13 cellular contexts compared by ENCODE assay signal in genomic region chr3:10023587-10024310, GRCh38. TPM values are rescaled to one million over a fixed set of nuclear protein-coding genes. Genes with fewer than 3 reads are reported as not detected.
DNase-seq lines count a peak whose midpoint lies in the region; ATAC-seq, FAIRE-seq and TF ChIP-seq lines count a peak whose summit lies in the region.
"Had no signal": no experiment of that assay in that cellular context is flagged by ENCODE, and none has a peak within 500 bp of the region (broad histone marks: within the 10 kb centered on the region; RNA-seq: fewer than 3 reads in every experiment).

No MANE protein-coding gene starts in this region.

- no peak for ATAC-seq in CD4-positive, CD25-positive, alpha-beta regulatory T cell (ENCODE audit: low read depth in 2 of 2)
- ATAC-seq in IMR-90 (ENCODE audit: low read depth) = peak; percentile 86
- ATAC-seq in GM12878 = no peak
- ATAC-seq in naive thymus-derived CD4-positive, alpha-beta T cell = peak; percentile 33
- ATAC-seq: left ventricle myocardium superior, Right ventricle myocardium inferior had no signal

- H3K4me1 ChIP-seq in CD4-positive, CD25-positive, alpha-beta regulatory T cell (ENCODE audit: control insufficient read depth, insufficient read depth, low read length, poor library complexity, severe bottlenecking) = peaks cover 19% of the 10 kb centered on the region
- peaks cover 12% of the 10 kb centered on the region for H3K4me1 ChIP-seq in IMR-90 (ENCODE audit: control insufficient read depth, insufficient read depth, low read length)
- no peaks in the 10 kb centered on the region for H3K4me1 ChIP-seq in GM12878 (ENCODE audit: control insufficient read depth, insufficient read depth, low read length)
- peaks cover 11 to 13% of the 10 kb centered on the region in 2 donors for H3K4me1 ChIP-seq in naive thymus-derived CD4-positive, alpha-beta T cell (ENCODE audit: control insufficient read depth in 2 of 2, insufficient read depth in 2 of 2, low read length in 2 of 2)

- intact Hi-C loops in IMR-90 (cut with micrococcal nuclease) = no loop called here
- intact Hi-C loops in GM12878 (cut with micrococcal nuclease; ENCODE audit: unreplicated experiment) = no loop called here
- intact Hi-C loops in naive thymus-derived CD4-positive, alpha-beta T cell (cut with micrococcal nuclease) = loop anchor here in 1 of 2 donors (10.0 kb wide), 1 partner anchor 121 kb away; the partner anchor contains the start of gene VHL

- BruUV-seq in IMR-90 (replicated peaks; lab: Mats Ljungman, UMichigan) (no TSS peak), GM12878 (replicated peaks; lab: Mats Ljungman, UMichigan) (no TSS peak)

- RAD21 ChIA-PET in GM12878 (lab: Charles Lee; ENCODE audit: unreplicated experiment) = interaction anchor here (0.7 to 2.6 kb wide), 2 partner anchors 42 to 90 kb away, joined by 3 to 9 read pairs; partner anchors contain the start of gene CRELD1

- H3K27ac ChIP-seq in CD4-positive, CD25-positive, alpha-beta regulatory T cell (ENCODE audit: insufficient read depth, low read length, poor library complexity, severe bottlenecking) = no peak overlapping the region
- peak overlapping the region; percentile 90 for H3K27ac ChIP-seq in IMR-90 (ENCODE audit: insufficient read depth, low read length)
- H3K27ac ChIP-seq in GM12878 (ENCODE audit: control insufficient read depth, insufficient read depth) = no peak overlapping the region
- H3K27ac ChIP-seq in naive thymus-derived CD4-positive, alpha-beta T cell (ENCODE audit: low read depth, low read length) = no peak overlapping the region
- H3K27ac ChIP-seq: right atrium auricular region had no signal

- H3K36me3 ChIP-seq in CD4-positive, CD25-positive, alpha-beta regulatory T cell (ENCODE audit: control insufficient read depth, insufficient read depth, low read length) = peaks cover 33% of the 10 kb centered on the region
- H3K36me3 ChIP-seq in IMR-90 (ENCODE audit: control insufficient read depth, insufficient read depth, low read length) = peaks cover 25% of the 10 kb centered on the region
- H3K36me3 ChIP-seq in GM12878 (ENCODE audit: control insufficient read depth in 2 of 2, insufficient read depth in 2 of 2, low read length in 1 of 2) = peaks cover 2 to 5% of the 10 kb centered on the region in 2 experiments; a peak in 3 of 4 replicates
- peaks cover 4 to 54% (median 14%) of the 10 kb centered on the region in 3 experiments for H3K36me3 ChIP-seq in naive thymus-derived CD4-positive, alpha-beta T cell (ENCODE audit: control insufficient read depth in 2 of 3, insufficient read depth in 3 of 3, low read length in 3 of 3)

- H3K14ac ChIP-seq in IMR-90 (replicated peaks; ENCODE audit: low read depth, low read length) = peak overlapping the region; percentile 67

- peak overlapping the region; percentile 87 for H2BK20ac ChIP-seq in IMR-90 (ENCODE audit: low read depth, low read length)

- H3K27me3 Mint-ChIP-seq in CD4-positive, CD25-positive, alpha-beta regulatory T cell = no peaks in the 10 kb centered on the region
- H3K27me3 Mint-ChIP-seq in naive thymus-derived CD4-positive, alpha-beta T cell = no peaks in the 10 kb centered on the region

- no peak for TF ChIP-seq EP300 in GM12878 (IDR thresholded peaks at IDR 0.05; ENCODE audit: borderline replicate concordance in 1 of 2, control insufficient read depth in 1 of 2, low read depth in 2 of 2, low read length in 2 of 2)

- peak overlapping the region; percentile 80 for H3K18ac ChIP-seq in IMR-90 (ENCODE audit: low read depth, low read length)

- H2BK120ac ChIP-seq in IMR-90 (ENCODE audit: low read depth, low read length) = peak overlapping the region; percentile 91

- peak overlapping the region; percentile 88 for H3K23ac ChIP-seq in IMR-90 (ENCODE audit: low read depth, low read length)

- peak overlapping the region; percentile 90 for H2AK5ac ChIP-seq in IMR-90 (ENCODE audit: low read depth, low read length)

- H3K79me2 ChIP-seq in GM12878 (ENCODE audit: control insufficient read depth, insufficient read depth, low read length) = peaks cover 32% of the 10 kb centered on the region

- peak overlapping the region in 1 of 2 experiments; percentile 78; a peak in 3 of 4 replicates for H4K8ac ChIP-seq in IMR-90 (ENCODE audit: low read depth in 2 of 2, low read length in 2 of 2)

- peak overlapping the region; percentile 77 for H3K56ac ChIP-seq in IMR-90 (ENCODE audit: extremely low read depth, insufficient read depth, low read length)

- POLR2A ChIA-PET in IMR-90 (lab: Charles Lee; ENCODE audit: unreplicated experiment) = interaction anchor here (0.6 to 0.8 kb wide), 2 partner anchors 8 to 118 kb away, joined by 3 to 8 read pairs; partner anchors contain the start of gene VHL
- POLR2A ChIA-PET in GM12878 (lab: Charles Lee) = interaction anchor here (0.7 kb wide), 1 partner anchor 12 kb away, joined by 4 read pairs; no protein-coding TSS in a partner anchor
- POLR2A ChIA-PET in naive thymus-derived CD4-positive, alpha-beta T cell (lab: Charles Lee) = interaction anchor here (0.6 kb wide), 1 partner anchor 11 kb away, joined by 3 read pairs; no protein-coding TSS in a partner anchor

- peaks cover 19% of the 10 kb centered on the region for H3K9me1 ChIP-seq in IMR-90 (ENCODE audit: insufficient read depth, low read length)

- H4K20me1 ChIP-seq in IMR-90 (ENCODE audit: insufficient read depth, low read length) = 0 out of 2 replicates have a peak, but pooled peaks cover 4% of the 10 kb centered on the region
- H4K20me1 ChIP-seq in GM12878 (ENCODE audit: control insufficient read depth, insufficient read depth) = no peaks in the 10 kb centered on the region

- SMC1A ChIA-PET in GM12878 (lab: Charles Lee; ENCODE audit: uncharacterized antibody, unreplicated experiment) = interaction anchor here (0.8 to 1.0 kb wide), 2 partner anchors 60 to 72 kb away, joined by 3 read pairs; no protein-coding TSS in a partner anchor

- H4K5ac ChIP-seq in IMR-90 (ENCODE audit: low read depth, low read length) = peak overlapping the region; percentile 77

- peaks cover 23% of the 10 kb centered on the region for H3K36me3 Mint-ChIP-seq in CD4-positive, CD25-positive, alpha-beta regulatory T cell
- peaks cover 3 to 31% (median 17%) of the 10 kb centered on the region in 5 donors for H3K36me3 Mint-ChIP-seq in naive thymus-derived CD4-positive, alpha-beta T cell

- WGBS in IMR-90 (ENCODE audit: extremely low coverage in 2 of 2, insufficient read length in 1 of 2), 2 experiments = no CpG with 5 or more reads among the region's 8 CpGs
- WGBS in GM12878 (ENCODE audit: insufficient coverage, insufficient replicate concordance, low lambda C conversion rate, missing lambda C conversion rate) = 89% methylated on average over 8 of the region's 8 CpGs

- H3K9ac ChIP-seq in IMR-90 (ENCODE audit: low read depth, low read length) (no peak overlapping the region), GM12878 (ENCODE audit: control insufficient read depth, insufficient read depth, low read length) (no peak overlapping the region)

- peak overlapping the region; percentile 72; the same call in 2 of the 3 replicates for H2BK15ac ChIP-seq in IMR-90 (ENCODE audit: low read depth, low read length)

- H2AFZ ChIP-seq in IMR-90 (replicated peaks; ENCODE audit: low read length, poor library complexity) (peak overlapping the region; percentile 1), GM12878 (ENCODE audit: control insufficient read depth, low read depth, low read length) (no peak overlapping the region)

- DNase-seq in CD4-positive, CD25-positive, alpha-beta regulatory T cell = no peak
- DNase-seq in IMR-90 = peak; percentile 95
- DNase-seq in GM12878 (ENCODE audit: low read depth, low spot score) = no peak
- DNase-seq in naive thymus-derived CD4-positive, alpha-beta T cell = no peak
- no peak for DNase-seq in KBM-7
- no peak for DNase-seq in activated T-cell treated with anti-CD3 and anti-CD28 coated beads, Interleukin-2, amount 50 U/mL, for 1 hour
- no peak for DNase-seq in occipital lobe (lab: John Stamatoyannopoulos, UW)
- no peak for DNase-seq in activated CD4-positive, alpha-beta T cell treated with anti-CD3 and anti-CD28 coated beads for 1 hour
- DNase-seq: effector memory CD4-positive, alpha-beta T cell; left ventricle myocardium superior; NCI-H1105 treated with DMSO at 0.1 percent for 48 hours had no signal

- H3K79me1 ChIP-seq in IMR-90 (ENCODE audit: low read depth in 1 of 2, low read length in 2 of 2) = peaks cover 31 to 58% of the 10 kb centered on the region in 2 experiments

- dilution Hi-C loops in IMR-90 (cut with HindIII; ENCODE audit: low sequenced_read_pairs, unreplicated experiment) = no loop called here

- peak overlapping the region; percentile 92 for H3K4ac ChIP-seq in IMR-90 (ENCODE audit: low read depth, low read length)

- peaks cover 10 to 47% (median 21%) of the 10 kb centered on the region in 4 donors for H3K4me1 Mint-ChIP-seq in CD4-positive, CD25-positive, alpha-beta regulatory T cell
- peaks cover 0 to 45% (median 28%) of the 10 kb centered on the region in 7 donors for H3K4me1 Mint-ChIP-seq in naive thymus-derived CD4-positive, alpha-beta T cell

- TF ChIP-seq RAD21 in IMR-90 (IDR thresholded peaks at IDR 0.05; ENCODE audit: low read length) = no peak; the same call in 1 of the 2 replicates
- TF ChIP-seq RAD21 in GM12878 (IDR thresholded peaks at IDR 0.05; ENCODE audit: insufficient read depth, low read depth, low read length) = no peak

- TF ChIP-seq POLR2A in IMR-90 (IDR thresholded peaks at IDR 0.05; ENCODE audit: low read depth, low read length) (no peak), GM12878 (IDR thresholded peaks at IDR 0.05; ENCODE audit: low read depth, low read length) (no peak)

- in situ Hi-C loops in IMR-90 (cut with MboI; ENCODE audit: low sequenced_read_pairs) (no loop called here), GM12878 (cut with MboI) (no loop called here), KBM-7 (cut with MboI; ENCODE audit: low pct_unique_long_range_greater_than_20kb, low sequenced_read_pairs) (no loop called here)

- no peak for FAIRE-seq in GM12878 (lab: Jason Lieb, UNC)

- H3K4me3 Mint-ChIP-seq in CD4-positive, CD25-positive, alpha-beta regulatory T cell = peak overlapping the region; percentile 35 to 74 (median 62)
- peak overlapping the region in 4 of 10 donors; percentile 33 to 53 (median 45) for H3K4me3 Mint-ChIP-seq in naive thymus-derived CD4-positive, alpha-beta T cell

- H3K27me3 ChIP-seq in CD4-positive, CD25-positive, alpha-beta regulatory T cell (ENCODE audit: control insufficient read depth, insufficient read depth, low read length) = no peaks in the 10 kb centered on the region
- H3K27me3 ChIP-seq in IMR-90 (ENCODE audit: control insufficient read depth, insufficient read depth, low read length) (no peaks in the 10 kb centered on the region), GM12878 (replicated peaks in 1 of 2; ENCODE audit: control insufficient read depth in 2 of 2, insufficient read depth in 2 of 2, low read length in 1 of 2) (no peaks in the 10 kb centered on the region)
- no peaks in the 10 kb centered on the region for H3K27me3 ChIP-seq in naive thymus-derived CD4-positive, alpha-beta T cell (ENCODE audit: control insufficient read depth in 2 of 2, insufficient read depth in 2 of 2, low read length in 2 of 2)
- H3K27me3 ChIP-seq: right atrium auricular region had no signal

- H4K91ac ChIP-seq in IMR-90 (ENCODE audit: insufficient read depth, low read depth, low read length) = peak overlapping the region; percentile 68

- H3K27ac Mint-ChIP-seq in CD4-positive, CD25-positive, alpha-beta regulatory T cell = peak overlapping the region in 1 of 3 donors; percentile 63
- peak overlapping the region in 1 of 9 donors; percentile 59 for H3K27ac Mint-ChIP-seq in naive thymus-derived CD4-positive, alpha-beta T cell

- CTCF ChIA-PET in IMR-90 (lab: Yijun Ruan, JAX) = no interaction called here
- CTCF ChIA-PET in GM12878 (lab: Yijun Ruan, JAX) = no interaction called here
- CTCF ChIA-PET in naive thymus-derived CD4-positive, alpha-beta T cell (lab: Charles Lee) = no interaction called here

- H2BK5ac ChIP-seq in IMR-90 (ENCODE audit: low read depth, low read length, poor library complexity, severe bottlenecking) = peak overlapping the region; percentile 95

- H3K4me3 ChIP-seq in CD4-positive, CD25-positive, alpha-beta regulatory T cell (ENCODE audit: low read depth, low read length) = no peak overlapping the region
- H3K4me3 ChIP-seq in IMR-90 (ENCODE audit: insufficient read depth, low read depth, low read length) (no peak overlapping the region), GM12878 (no peak overlapping the region)
- no peak overlapping the region for H3K4me3 ChIP-seq in naive thymus-derived CD4-positive, alpha-beta T cell (ENCODE audit: low read length)
- H3K4me3 ChIP-seq: right atrium auricular region had no signal

- no peaks in the 10 kb centered on the region for H3K9me3 Mint-ChIP-seq in CD4-positive, CD25-positive, alpha-beta regulatory T cell
- H3K9me3 Mint-ChIP-seq in naive thymus-derived CD4-positive, alpha-beta T cell = no peaks in the 10 kb centered on the region

- peak overlapping the region; percentile 87 for H3K4me2 ChIP-seq in IMR-90 (ENCODE audit: low read depth, low read length)
- no peak overlapping the region for H3K4me2 ChIP-seq in GM12878 (ENCODE audit: control insufficient read depth, insufficient read depth)

- H3K9me3 ChIP-seq in CD4-positive, CD25-positive, alpha-beta regulatory T cell (ENCODE audit: control insufficient read depth in 2 of 2, low read length in 2 of 2) = no peaks in the 10 kb centered on the region
- H3K9me3 ChIP-seq in IMR-90 (ENCODE audit: control insufficient read depth, insufficient read depth, low read length) (no peaks in the 10 kb centered on the region), GM12878 (replicated peaks; ENCODE audit: control insufficient read depth, insufficient read depth, low read length) (no peaks in the 10 kb centered on the region)
- no peaks in the 10 kb centered on the region for H3K9me3 ChIP-seq in naive thymus-derived CD4-positive, alpha-beta T cell (ENCODE audit: control insufficient read depth in 2 of 3, low read length in 3 of 3)
- H3K9me3 ChIP-seq: right atrium auricular region had no signal

- H2AK9ac ChIP-seq in IMR-90 (replicated peaks; ENCODE audit: low read depth, low read length, poor library complexity) = peak overlapping the region; percentile 85

- TF ChIP-seq CTCF in IMR-90 (conservative IDR thresholded peaks at IDR 0.05; ENCODE audit: low read depth, low read length) (no peak), GM12878 (IDR thresholded peaks at IDR 0.05 in 2 of 3, conservative IDR thresholded peaks at IDR 0.05 in 1 of 3; ENCODE audit: control insufficient read depth in 2 of 3, extremely low read depth in 1 of 3, insufficient read depth in 1 of 3, low read depth in 3 of 3, low read length in 3 of 3) (no peak)

RNA-seq across cellular contexts. Expression of gene FANCD2, which starts 2.5 kb away (rescaled TPM):
- 18.5 TPM for total RNA-seq in CD4-positive, CD25-positive, alpha-beta regulatory T cell
- polyA plus RNA-seq in CD4-positive, CD25-positive, alpha-beta regulatory T cell = 10 to 100 TPM in 2 of 4 donors, 1 to 10 TPM in 2; 4.5 to 62.8 (median 8.3) TPM
- total RNA-seq in IMR-90 (2012; rRNA removed) (18.9 and 19.7 TPM in 2 replicates), GM12878 (2014; rRNA removed) (46.7 and 49.5 TPM in 2 replicates), GM12878 (2014; rRNA removed; fragmentation: Illumina TruSeq; extraction: Trizol) (62.5 and 63.5 TPM in 2 replicates), GM12878 (2021) (41.1 and 45.1 TPM in 2 replicates), occipital lobe (5.6 TPM)
- polyA plus RNA-seq in IMR-90 (2012; rRNA removed) (7.2 and 8.9 TPM in 2 replicates), GM12878 (2011; rRNA removed) (65.3 and 82.7 TPM in 2 replicates), GM12878 (2014; fragmentation: Illumina TruSeq; extraction: Trizol) (69.3 and 72.8 TPM in 2 replicates), GM12878 (2014; fragmentation: Nextera tagmentation; extraction: Ambion mirVana) (10 to 100 TPM; 37.9 to 61.5 TPM), GM12878 (2014; rRNA removed) (50.9 and 59.4 TPM in 2 replicates), GM12878 (2016; fragmentation: Nextera tagmentation; extraction: Ambion mirVana) (10 to 100 TPM; 49.6 to 53.0 TPM)
- 2.2 and 4.7 TPM in 2 replicates for polyA plus RNA-seq in IMR-90 (2012; cell fraction: cytosol; rRNA removed)
- polyA plus RNA-seq in IMR-90 (2012; cell fraction: nucleus; rRNA removed; ENCODE audit: low replicate concordance) = 5.4 and 22.6 TPM in 2 replicates
- total RNA-seq in GM12878 (2013; cell fraction: nucleolus; rRNA removed) = 132 and 140 TPM in 2 replicates
- 24.7 TPM for polyA plus RNA-seq in GM12878 (2011; ENCODE audit: low read depth)
- 33.7 and 48.9 TPM in 2 replicates for polyA plus RNA-seq in GM12878 (2011; cell fraction: cytosol; rRNA removed)
- polyA plus RNA-seq in GM12878 (2011; cell fraction: nucleus; rRNA removed) = 111 and 146 TPM in 2 replicates
- 31.1 and 42.1 TPM in 2 replicates for polyA plus RNA-seq in GM12878 (2012)
- polyA minus RNA-seq in GM12878 (2011; rRNA and poly(A)+ RNA removed) = 69.0 and 83.4 TPM in 2 replicates
- 24.3 and 27.8 TPM in 2 replicates for polyA minus RNA-seq in GM12878 (2011; cell fraction: cytosol; rRNA and poly(A)+ RNA removed)
- polyA minus RNA-seq in GM12878 (2011; cell fraction: nucleus; rRNA and poly(A)+ RNA removed) = 58.8 and 59.1 TPM in 2 replicates
- 10 to 100 TPM; 18.3 to 41.5 (median 34.1) TPM for total RNA-seq in naive thymus-derived CD4-positive, alpha-beta T cell
- 1 to 10 TPM; 3.3 to 5.1 TPM for polyA plus RNA-seq in naive thymus-derived CD4-positive, alpha-beta T cell

RNA-seq across cellular contexts. Expression of gene EMC3, which starts 37.1 kb away (rescaled TPM):
- 57.2 TPM for total RNA-seq in CD4-positive, CD25-positive, alpha-beta regulatory T cell
- 10 to 100 TPM; 56.9 to 88.2 (median 74.4) TPM for polyA plus RNA-seq in CD4-positive, CD25-positive, alpha-beta regulatory T cell
- 78.9 and 152 TPM in 2 replicates for total RNA-seq in IMR-90 (2012; rRNA removed)
- polyA plus RNA-seq in IMR-90 (2012; rRNA removed) = 83.3 and 96.7 TPM in 2 replicates
- polyA plus RNA-seq in IMR-90 (2012; cell fraction: cytosol; rRNA removed) = 25.8 and 65.5 TPM in 2 replicates
- 19.1 and 55.3 TPM in 2 replicates for polyA plus RNA-seq in IMR-90 (2012; cell fraction: nucleus; rRNA removed; ENCODE audit: low replicate concordance)
- 41.1 and 43.9 TPM in 2 replicates for total RNA-seq in GM12878 (2013; cell fraction: nucleolus; rRNA removed)
- total RNA-seq in GM12878 (2014; rRNA removed) = 25.4 and 28.4 TPM in 2 replicates
- 25.6 and 26.4 TPM in 2 replicates for total RNA-seq in GM12878 (2014; rRNA removed; fragmentation: Illumina TruSeq; extraction: Trizol)
- total RNA-seq in GM12878 (2021) = 41.3 and 42.5 TPM in 2 replicates
- polyA plus RNA-seq in GM12878 (2011; ENCODE audit: low read depth) = 15.3 TPM
- 92.4 and 93.7 TPM in 2 replicates for polyA plus RNA-seq in GM12878 (2011; rRNA removed)
- polyA plus RNA-seq in GM12878 (2011; cell fraction: cytosol; rRNA removed) = 67.7 and 81.8 TPM in 2 replicates
- 40.8 and 44.7 TPM in 2 replicates for polyA plus RNA-seq in GM12878 (2011; cell fraction: nucleus; rRNA removed)
- 50.0 and 57.3 TPM in 2 replicates for polyA plus RNA-seq in GM12878 (2012)
- 66.1 and 83.3 TPM in 2 replicates for polyA plus RNA-seq in GM12878 (2014; fragmentation: Illumina TruSeq; extraction: Trizol)
- 100 to 1,000 TPM in 1 of 2 experiments, 10 to 100 TPM in 1; 100.0 to 127 TPM for polyA plus RNA-seq in GM12878 (2014; fragmentation: Nextera tagmentation; extraction: Ambion mirVana)
- 62.8 and 62.9 TPM in 2 replicates for polyA plus RNA-seq in GM12878 (2014; rRNA removed)
- polyA plus RNA-seq in GM12878 (2016; fragmentation: Nextera tagmentation; extraction: Ambion mirVana) = 10 to 100 TPM; 86.3 to 88.6 TPM
- 73.5 and 94.1 TPM in 2 replicates for polyA minus RNA-seq in GM12878 (2011; rRNA and poly(A)+ RNA removed)
- polyA minus RNA-seq in GM12878 (2011; cell fraction: cytosol; rRNA and poly(A)+ RNA removed) = 6.1 and 17.3 TPM in 2 replicates
- 8.0 and 10.4 TPM in 2 replicates for polyA minus RNA-seq in GM12878 (2011; cell fraction: nucleus; rRNA and poly(A)+ RNA removed)
- total RNA-seq in naive thymus-derived CD4-positive, alpha-beta T cell = 10 to 100 TPM; 33.2 to 55.6 (median 38.9) TPM
- polyA plus RNA-seq in naive thymus-derived CD4-positive, alpha-beta T cell = 10 to 100 TPM; 38.3 to 55.0 TPM
- 31.4 TPM for total RNA-seq in occipital lobe

Comparison
In these comparisons a context has a peak if more than half of its experiments do, and no peak if none do; other contexts are left out.
1. ATAC-seq: peak in IMR-90 (single experiment) and naive thymus-derived CD4-positive, alpha-beta T cell (single experiment); none in CD4-positive, CD25-positive, alpha-beta regulatory T cell (0 of 2) and GM12878 (single experiment).